24 cellular contexts compared by ENCODE assay signal in genomic region chr16:89159850-89160354, GRCh38. TPM values are rescaled to one million over a fixed set of nuclear protein-coding genes. Genes with fewer than 3 reads are reported as not detected.
A peak's percentile ranks its signal among the peaks of the same experiment; 100 is the strongest.
DNase-seq lines count a peak whose midpoint lies in the region; ATAC-seq, FAIRE-seq and TF ChIP-seq lines count a peak whose summit lies in the region.
"Had no signal": no experiment of that assay in that cellular context is flagged by ENCODE, and none has a peak within 500 bp of the region (broad histone marks: within the 10 kb centered on the region; RNA-seq: fewer than 3 reads in every experiment).

No MANE protein-coding gene starts in this region.

- H3K4me3 ChIP-seq in HepG2 (replicated peaks in 1 of 3; ENCODE audit: insufficient read depth in 1 of 3, low read depth in 2 of 3, low read length in 3 of 3) (peak overlapping the region in 1 of 3 experiments; percentile 11; a peak in 1 of 6 replicates), right lobe of liver (no peak overlapping the region), neuronal stem cell (ENCODE audit: low read length in 2 of 2) (peak overlapping the region in 1 of 2 donors; percentile 14), mesendoderm (ENCODE audit: low read length) (no peak overlapping the region)
- H3K4me3 ChIP-seq: A549, GM23338 had no signal

- H3K27ac Mint-ChIP-seq in central memory CD8-positive, alpha-beta T cell (ENCODE audit: low read depth): peak overlapping the region; percentile 64
- H3K27ac Mint-ChIP-seq: CD8-positive, alpha-beta T cell; GM23338; H9 had no signal

- 55% methylated on average over 10 of the region's 20 CpGs for WGBS in HepG2 (ENCODE audit: low lambda C conversion rate)
- WGBS in right lobe of liver (ENCODE audit: insufficient coverage, low coverage, low lambda C conversion rate, missing lambda C conversion rate): 83% methylated on average over 1 of the region's 20 CpGs
- no CpG with 5 or more reads among the region's 20 CpGs for WGBS in neuronal stem cell (ENCODE audit: extremely low coverage in 2 of 2, insufficient read length in 2 of 2, insufficient replicate concordance in 1 of 2), 2 donors
- WGBS in mesendoderm (ENCODE audit: extremely low coverage, insufficient coverage, low lambda C conversion rate): no CpG with 5 or more reads among the region's 20 CpGs

- H4K20me1 ChIP-seq in HepG2 (ENCODE audit: insufficient read depth, low read length): no peaks in the 10 kb centered on the region; the same call in 1 of the 2 replicates

- H3K27ac ChIP-seq in HepG2 (ENCODE audit: extremely low read length, insufficient read depth, low read length): no peak overlapping the region
- H3K27ac ChIP-seq in right lobe of liver: no peak overlapping the region
- no peak overlapping the region for H3K27ac ChIP-seq in neuronal stem cell (replicated peaks; ENCODE audit: low read length)
- no peak overlapping the region for H3K27ac ChIP-seq in mesendoderm (ENCODE audit: low read depth, low read length)
- H3K27ac ChIP-seq: A549, C4-2B had no signal

- H3K14ac ChIP-seq in neuronal stem cell (ENCODE audit: low read length): peak overlapping the region; percentile 92

- H3K79me1 ChIP-seq in neuronal stem cell (ENCODE audit: low read depth, low read length) (peaks cover 2% of the 10 kb centered on the region), mesendoderm (ENCODE audit: low read length) (no peaks in the 10 kb centered on the region)

- H2AK5ac ChIP-seq in neuronal stem cell (ENCODE audit: low read depth, low read length) (peak overlapping the region; percentile 94), mesendoderm (ENCODE audit: low read length) (no peak overlapping the region)

- H3K4ac ChIP-seq in neuronal stem cell (ENCODE audit: low read length): no peak overlapping the region
- no peak overlapping the region for H3K4ac ChIP-seq in mesendoderm (ENCODE audit: low read depth, low read length)

- no peak for DNase-seq in HepG2 (ENCODE audit: low spot score)
- DNase-seq in right lobe of liver: no peak
- DNase-seq in central memory CD8-positive, alpha-beta T cell (ENCODE audit: low spot score in 2 of 2): no peak
- DNase-seq in neuronal stem cell (ENCODE audit: low spot score): no peak
- no peak for DNase-seq in mesendoderm
- no peak for DNase-seq in NCI-H1436 (lab: John Stamatoyannopoulos, UW)
- DNase-seq: 8988T; ACHN; AML-193; BE2C; Caco-2; CD4-positive, CD25-positive, alpha-beta regulatory T cell; CD8-positive, alpha-beta T cell; DMS153; DND-41; H9 had no signal

- in situ Hi-C loops in HepG2 (cut with HindIII; ENCODE audit: extremely low pct_ligation_motif_present, low pct_unique_long_range_greater_than_20kb): no loop called here

- H3K4me2 ChIP-seq in HepG2 (ENCODE audit: low read depth, low read length): peak overlapping the region; percentile 26; the same call in 1 of the 2 replicates
- no peak overlapping the region for H3K4me2 ChIP-seq in neuronal stem cell (ENCODE audit: insufficient read depth, low read length, poor library complexity, severe bottlenecking)
- no peak overlapping the region for H3K4me2 ChIP-seq in mesendoderm (ENCODE audit: low read length)
- H3K4me2 ChIP-seq: A549, GM23338 had no signal

- no peak overlapping the region for H4K91ac ChIP-seq in neuronal stem cell (ENCODE audit: low read depth, low read length, poor library complexity)

- no peak overlapping the region for H2BK120ac ChIP-seq in neuronal stem cell (ENCODE audit: low read depth, low read length)
- H2BK120ac ChIP-seq in mesendoderm (ENCODE audit: low read depth, low read length): no peak overlapping the region

- H3K9ac ChIP-seq in HepG2 (ENCODE audit: insufficient read depth, low read depth, low read length) (no peak overlapping the region), neuronal stem cell (ENCODE audit: low read depth, low read length, poor library complexity) (no peak overlapping the region), mesendoderm (ENCODE audit: low read length) (no peak overlapping the region)

- H3K36me3 Mint-ChIP-seq in central memory CD8-positive, alpha-beta T cell (ENCODE audit: insufficient read depth): peaks cover 8% of the 10 kb centered on the region
- H3K36me3 Mint-ChIP-seq: CD4-positive, CD25-positive, alpha-beta regulatory T cell; CD8-positive, alpha-beta T cell had no signal

- no peaks in the 10 kb centered on the region for H3K79me2 ChIP-seq in HepG2 (ENCODE audit: insufficient read depth, low read length)
- no peaks in the 10 kb centered on the region for H3K79me2 ChIP-seq in mesendoderm (ENCODE audit: control insufficient read depth, insufficient read depth, low read length)

- H4K8ac ChIP-seq in neuronal stem cell (ENCODE audit: low read depth, low read length) (peak overlapping the region; percentile 78), mesendoderm (ENCODE audit: low read depth, low read length) (no peak overlapping the region)

- H3K23ac ChIP-seq in neuronal stem cell (ENCODE audit: low read depth, low read length, poor library complexity): peak overlapping the region; percentile 61
- no peak overlapping the region for H3K23ac ChIP-seq in mesendoderm (ENCODE audit: low read length)

- H3K27me3 ChIP-seq in HepG2 (ENCODE audit: control insufficient read depth in 1 of 2, insufficient read depth in 2 of 2, low read length in 2 of 2) (peaks cover 24 to 75% of the 10 kb centered on the region in 2 experiments), right lobe of liver (no peaks in the 10 kb centered on the region), neuronal stem cell (ENCODE audit: control insufficient read depth in 3 of 3, insufficient read depth in 3 of 3, low read depth in 1 of 3, low read length in 3 of 3) (peaks cover 0 to 2% (median 2%) of the 10 kb centered on the region in 3 experiments), mesendoderm (ENCODE audit: insufficient read depth, low read length, poor library complexity) (no peaks in the 10 kb centered on the region)

- H3K4me1 ChIP-seq in HepG2 (ENCODE audit: insufficient read depth, low read length) (peaks cover 68% of the 10 kb centered on the region), right lobe of liver (no peaks in the 10 kb centered on the region), neuronal stem cell (ENCODE audit: control insufficient read depth in 2 of 2, insufficient read depth in 1 of 2, low read depth in 1 of 2, low read length in 2 of 2) (peaks cover 3 to 4% of the 10 kb centered on the region in 2 donors), mesendoderm (ENCODE audit: control insufficient read depth, low read depth, low read length) (no peaks in the 10 kb centered on the region)
- H3K4me1 ChIP-seq: A549, Caco-2 had no signal

- no peaks in the 10 kb centered on the region for H3K9me3 Mint-ChIP-seq in central memory CD8-positive, alpha-beta T cell
- H3K9me3 Mint-ChIP-seq: CD4-positive, CD25-positive, alpha-beta regulatory T cell; CD8-positive, alpha-beta T cell had no signal

- peak overlapping the region; percentile 87 for H2BK15ac ChIP-seq in neuronal stem cell (ENCODE audit: low read length)
- H2BK15ac ChIP-seq in mesendoderm (replicated peaks; ENCODE audit: low read depth): no peak overlapping the region

- no peaks in the 10 kb centered on the region for H3K27me3 Mint-ChIP-seq in central memory CD8-positive, alpha-beta T cell
- H3K27me3 Mint-ChIP-seq: CD4-positive, CD25-positive, alpha-beta regulatory T cell had no signal

- no peaks in the 10 kb centered on the region for H3K4me1 Mint-ChIP-seq in central memory CD8-positive, alpha-beta T cell
- H3K4me1 Mint-ChIP-seq: GM23338, H9 had no signal

- no peak for ATAC-seq in HepG2
- ATAC-seq in right lobe of liver: no peak
- no peak for ATAC-seq in central memory CD8-positive, alpha-beta T cell (replicated peaks; ENCODE audit: extremely low read depth, poor library complexity, severe bottlenecking)
- ATAC-seq: A549; CD8-positive, alpha-beta T cell; GM23338; HCT116 had no signal

- peak overlapping the region; percentile 46 for H2BK5ac ChIP-seq in neuronal stem cell (ENCODE audit: low read length)
- H2BK5ac ChIP-seq in mesendoderm (ENCODE audit: low read length): no peak overlapping the region

- no peak overlapping the region for H4K5ac ChIP-seq in mesendoderm (ENCODE audit: low read length)

- no peak for TF ChIP-seq POLR2A in HepG2 (IDR thresholded peaks at IDR 0.05; ENCODE audit: insufficient read depth in 1 of 2, low read depth in 2 of 2, low read length in 2 of 2)
- TF ChIP-seq POLR2A in right lobe of liver (IDR thresholded peaks at IDR 0.05): no peak

- H2BK12ac ChIP-seq in neuronal stem cell (ENCODE audit: low read length): no peak overlapping the region

- H3K9me3 ChIP-seq in HepG2 (ENCODE audit: low read length) (no peaks in the 10 kb centered on the region), right lobe of liver (no peaks in the 10 kb centered on the region), neuronal stem cell (replicated peaks in 1 of 2; ENCODE audit: control insufficient read depth in 2 of 2, insufficient read depth in 1 of 2, low read depth in 1 of 2, low read length in 2 of 2) (peaks cover 3 to 12% of the 10 kb centered on the region in 2 donors)
- H3K9me3 ChIP-seq: BE2C, Caco-2 had no signal

- H3K36me3 ChIP-seq in HepG2 (replicated peaks in 1 of 2; ENCODE audit: control insufficient read depth in 1 of 2, insufficient read depth in 2 of 2, low read length in 2 of 2) (no peaks in the 10 kb centered on the region), right lobe of liver (no peaks in the 10 kb centered on the region), neuronal stem cell (replicated peaks in 1 of 2; ENCODE audit: control insufficient read depth in 2 of 2, insufficient read depth in 2 of 2, low read length in 2 of 2) (no peaks in the 10 kb centered on the region), mesendoderm (ENCODE audit: control insufficient read depth, insufficient read depth, low read length) (no peaks in the 10 kb centered on the region)
- H3K36me3 ChIP-seq: BE2C had no signal

- H3K18ac ChIP-seq in neuronal stem cell (ENCODE audit: low read length) (peak overlapping the region; percentile 77), mesendoderm (ENCODE audit: low read length) (no peak overlapping the region)

- no peak for TF ChIP-seq EP300 in HepG2 (IDR thresholded peaks at IDR 0.05; ENCODE audit: low read depth in 2 of 2, low read length in 2 of 2)
- TF ChIP-seq EP300 in HepG2 (CRISPR knock-in tag; IDR thresholded peaks at IDR 0.05; ENCODE audit: borderline replicate concordance): no peak

- H3K56ac ChIP-seq in mesendoderm (ENCODE audit: low read length): no peak overlapping the region

- no TSS peak for BruUV-seq in HepG2 (replicated peaks; lab: Mats Ljungman, UMichigan)

- CTCF ChIA-PET in HepG2 (lab: Yijun Ruan, JAX; ENCODE audit: low intra/inter-chr PET ratio, low total read pairs): no interaction called here

- H2AFZ ChIP-seq in HepG2 (ENCODE audit: low read length) (no peak overlapping the region), neuronal stem cell (ENCODE audit: low read length) (no peak overlapping the region)
- H2AFZ ChIP-seq: GM23338 had no signal

- POLR2A ChIA-PET in HepG2 (lab: Yijun Ruan, JAX): interaction anchor here (1.3 kb wide), 1 partner anchor 58 kb away, joined by 5 read pairs; the partner anchor contains the start of gene ZNF778

- TF ChIP-seq CTCF in HepG2 (CRISPR knock-in tag; IDR thresholded peaks at IDR 0.05) (no peak), right lobe of liver (IDR thresholded peaks at IDR 0.05) (no peak)

- no peak overlapping the region for H3K4me3 Mint-ChIP-seq in central memory CD8-positive, alpha-beta T cell
- H3K4me3 Mint-ChIP-seq: CD4-positive, CD25-positive, alpha-beta regulatory T cell; CD8-positive, alpha-beta T cell; GM23338; H9 had no signal

- 0 out of 2 replicates have a peak, but pooled peaks have one; percentile 5 for TF ChIP-seq RAD21 in HepG2 (CRISPR knock-in tag; IDR thresholded peaks at IDR 0.05)

- FAIRE-seq in HepG2 (lab: Jason Lieb, UNC): no peak
- FAIRE-seq: A549, G401.6, GM12892, GM19239 had no signal

- intact Hi-C loops in HepG2 (cut with micrococcal nuclease; ENCODE audit: unreplicated experiment) (no loop called here), right lobe of liver (cut with DNase I) (loop anchor here in 1 of 2 donors (10.0 kb wide), 2 partner anchors 145 to 345 kb away; partner anchors contain the start of gene APRT)

RNA-seq across cellular contexts. Expression of gene CDH15, which starts 11.6 kb away (rescaled TPM):
- 1.4 and 2.2 TPM in 2 replicates for total RNA-seq in HepG2 (2016; rRNA removed; fragmentation: Illumina TruSeq; extraction: Trizol)
- 2.8 and 2.9 TPM in 2 replicates for total RNA-seq in HepG2 (2016; cell fraction: cytosol; rRNA removed; fragmentation: Illumina TruSeq; extraction: Trizol; ENCODE audit: low read depth)
- 1.4 and 2.2 TPM in 2 replicates for total RNA-seq in HepG2 (2016; cell fraction: insoluble cytoplasmic fraction; rRNA removed; fragmentation: Illumina TruSeq; extraction: Trizol)
- 3.6 and 3.7 TPM in 2 replicates for total RNA-seq in HepG2 (2016; cell fraction: membrane; rRNA removed; fragmentation: Illumina TruSeq; extraction: Trizol)
- total RNA-seq in HepG2 (2016; cell fraction: nucleus; rRNA removed; fragmentation: Illumina TruSeq; extraction: Trizol): 1.6 and 1.8 TPM in 2 replicates
- polyA plus RNA-seq in HepG2 (2011; rRNA removed): 0.69 and 0.74 TPM in 2 replicates
- polyA plus RNA-seq in HepG2 (2011; cell fraction: cytosol; rRNA removed): 0.37 and 1.2 TPM in 2 replicates
- polyA plus RNA-seq in HepG2 (2011; cell fraction: nucleus; rRNA removed): 1.6 and 2.1 TPM in 2 replicates
- polyA plus RNA-seq in HepG2 (2012): 0.61 and 0.90 TPM in 2 replicates
- 3.5 and 3.8 TPM in 2 replicates for polyA plus RNA-seq in HepG2 (2016; cell fraction: cytosol; fragmentation: Illumina TruSeq; extraction: Trizol; ENCODE audit: low read depth)
- polyA plus RNA-seq in HepG2 (2016; cell fraction: insoluble cytoplasmic fraction; fragmentation: Illumina TruSeq; extraction: Trizol; ENCODE audit: low read depth): 1.7 and 2.3 TPM in 2 replicates
- polyA plus RNA-seq in HepG2 (2016; cell fraction: membrane; fragmentation: Illumina TruSeq; extraction: Trizol; ENCODE audit: low read depth): 3.3 and 4.1 TPM in 2 replicates
- polyA plus RNA-seq in HepG2 (2016; cell fraction: nucleus; fragmentation: Illumina TruSeq; extraction: Trizol; ENCODE audit: insufficient read depth, low read depth): 3.3 and 3.4 TPM in 2 replicates
- 0.62 TPM in 1 of 2 replicates, not detected in the other for polyA minus RNA-seq in HepG2 (2011; rRNA and poly(A)+ RNA removed; ENCODE audit: low replicate concordance)
- polyA minus RNA-seq in HepG2 (2011; cell fraction: cytosol; rRNA and poly(A)+ RNA removed): 0.40 and 0.62 TPM in 2 replicates
- polyA minus RNA-seq in HepG2 (2011; cell fraction: nucleus; rRNA and poly(A)+ RNA removed): 0.39 TPM in 1 of 2 replicates, not detected in the other
- 1 to 10 TPM in 1 of 6 experiments, under 1 TPM in 4, not detected in 1; 0.12 to 3.3 (median 0.15) TPM for total RNA-seq in right lobe of liver
- 0.03 TPM for polyA plus RNA-seq in neuronal stem cell (2013, experiment 1 of 2)
- 0.03 TPM for polyA plus RNA-seq in neuronal stem cell (2013, experiment 2 of 2)
- polyA plus RNA-seq in mesendoderm (2013, experiment 1 of 2): 0.10 TPM
- polyA plus RNA-seq in mesendoderm (2013, experiment 2 of 2): 0.10 TPM
- total RNA-seq: Caco-2 had no signal
- polyA plus RNA-seq: CD4-positive, CD25-positive, alpha-beta regulatory T cell had no signal

RNA-seq across cellular contexts. Expression of gene SLC22A31, which starts 40.4 kb away (rescaled TPM):
- 20.6 and 83.3 TPM in 2 replicates for total RNA-seq in HepG2 (2016; rRNA removed; fragmentation: Illumina TruSeq; extraction: Trizol)
- total RNA-seq in HepG2 (2016; cell fraction: cytosol; rRNA removed; fragmentation: Illumina TruSeq; extraction: Trizol; ENCODE audit: low read depth): 22.4 and 22.9 TPM in 2 replicates
- 17.9 and 83.9 TPM in 2 replicates for total RNA-seq in HepG2 (2016; cell fraction: insoluble cytoplasmic fraction; rRNA removed; fragmentation: Illumina TruSeq; extraction: Trizol)
- total RNA-seq in HepG2 (2016; cell fraction: membrane; rRNA removed; fragmentation: Illumina TruSeq; extraction: Trizol): 38.1 and 39.2 TPM in 2 replicates
- total RNA-seq in HepG2 (2016; cell fraction: nucleus; rRNA removed; fragmentation: Illumina TruSeq; extraction: Trizol): 88.9 and 114 TPM in 2 replicates
- 67.3 and 98.2 TPM in 2 replicates for polyA plus RNA-seq in HepG2 (2011; rRNA removed)
- 27.2 and 52.1 TPM in 2 replicates for polyA plus RNA-seq in HepG2 (2011; cell fraction: cytosol; rRNA removed)
- 1,312 and 1,533 TPM in 2 replicates for polyA plus RNA-seq in HepG2 (2011; cell fraction: nucleus; rRNA removed)
- polyA plus RNA-seq in HepG2 (2012): 45.8 and 48.2 TPM in 2 replicates
- 27.4 and 28.3 TPM in 2 replicates for polyA plus RNA-seq in HepG2 (2016; cell fraction: cytosol; fragmentation: Illumina TruSeq; extraction: Trizol; ENCODE audit: low read depth)
- 23.8 and 26.1 TPM in 2 replicates for polyA plus RNA-seq in HepG2 (2016; cell fraction: insoluble cytoplasmic fraction; fragmentation: Illumina TruSeq; extraction: Trizol; ENCODE audit: low read depth)
- polyA plus RNA-seq in HepG2 (2016; cell fraction: membrane; fragmentation: Illumina TruSeq; extraction: Trizol; ENCODE audit: low read depth): 29.3 and 31.7 TPM in 2 replicates
- polyA plus RNA-seq in HepG2 (2016; cell fraction: nucleus; fragmentation: Illumina TruSeq; extraction: Trizol; ENCODE audit: insufficient read depth, low read depth): 322 and 325 TPM in 2 replicates
- 51.6 TPM in 1 of 2 replicates, not detected in the other for polyA minus RNA-seq in HepG2 (2011; rRNA and poly(A)+ RNA removed; ENCODE audit: low replicate concordance)
- polyA minus RNA-seq in HepG2 (2011; cell fraction: cytosol; rRNA and poly(A)+ RNA removed): 17.1 and 21.0 TPM in 2 replicates
- polyA minus RNA-seq in HepG2 (2011; cell fraction: nucleus; rRNA and poly(A)+ RNA removed): 89.4 and 90.8 TPM in 2 replicates
- total RNA-seq in right lobe of liver: 10 to 100 TPM in 2 of 6 experiments, 1 to 10 TPM in 1, under 1 TPM in 1, not detected in 2; 0.19 to 19.3 (median 6.8) TPM
- polyA plus RNA-seq in neuronal stem cell (2013, experiment 1 of 2): 0.67 TPM
- 0.97 TPM for polyA plus RNA-seq in neuronal stem cell (2013, experiment 2 of 2)
- 2.1 TPM for polyA plus RNA-seq in mesendoderm (2013, experiment 1 of 2)
- 2.1 TPM for polyA plus RNA-seq in mesendoderm (2013, experiment 2 of 2)
- total RNA-seq: CD4-positive, CD25-positive, alpha-beta regulatory T cell; H4 had no signal

RNA-seq across cellular contexts. Expression of gene ZNF778, which starts 57.6 kb away (rescaled TPM):
- total RNA-seq in HepG2 (2016; rRNA removed; fragmentation: Illumina TruSeq; extraction: Trizol): 7.2 and 9.3 TPM in 2 replicates
- total RNA-seq in HepG2 (2016; cell fraction: cytosol; rRNA removed; fragmentation: Illumina TruSeq; extraction: Trizol; ENCODE audit: low read depth): 1.7 and 2.6 TPM in 2 replicates
- 6.1 and 8.3 TPM in 2 replicates for total RNA-seq in HepG2 (2016; cell fraction: insoluble cytoplasmic fraction; rRNA removed; fragmentation: Illumina TruSeq; extraction: Trizol)
- 2.7 and 3.9 TPM in 2 replicates for total RNA-seq in HepG2 (2016; cell fraction: membrane; rRNA removed; fragmentation: Illumina TruSeq; extraction: Trizol)
- 8.7 and 10.5 TPM in 2 replicates for total RNA-seq in HepG2 (2016; cell fraction: nucleus; rRNA removed; fragmentation: Illumina TruSeq; extraction: Trizol)
- 3.8 and 6.1 TPM in 2 replicates for polyA plus RNA-seq in HepG2 (2011; rRNA removed)
- polyA plus RNA-seq in HepG2 (2011; cell fraction: cytosol; rRNA removed): 1.8 and 2.1 TPM in 2 replicates
- 6.6 and 11.3 TPM in 2 replicates for polyA plus RNA-seq in HepG2 (2011; cell fraction: nucleus; rRNA removed)
- 2.4 and 3.0 TPM in 2 replicates for polyA plus RNA-seq in HepG2 (2012)
- polyA plus RNA-seq in HepG2 (2016; cell fraction: cytosol; fragmentation: Illumina TruSeq; extraction: Trizol; ENCODE audit: low read depth): 0.79 and 0.83 TPM in 2 replicates
- polyA plus RNA-seq in HepG2 (2016; cell fraction: insoluble cytoplasmic fraction; fragmentation: Illumina TruSeq; extraction: Trizol; ENCODE audit: low read depth): 4.6 and 6.1 TPM in 2 replicates
- polyA plus RNA-seq in HepG2 (2016; cell fraction: membrane; fragmentation: Illumina TruSeq; extraction: Trizol; ENCODE audit: low read depth): 0.61 and 1.7 TPM in 2 replicates
- 11.3 and 22.5 TPM in 2 replicates for polyA plus RNA-seq in HepG2 (2016; cell fraction: nucleus; fragmentation: Illumina TruSeq; extraction: Trizol; ENCODE audit: insufficient read depth, low read depth)
- 6.4 and 9.2 TPM in 2 replicates for polyA minus RNA-seq in HepG2 (2011; rRNA and poly(A)+ RNA removed; ENCODE audit: low replicate concordance)
- polyA minus RNA-seq in HepG2 (2011; cell fraction: cytosol; rRNA and poly(A)+ RNA removed): 4.0 and 6.1 TPM in 2 replicates
- polyA minus RNA-seq in HepG2 (2011; cell fraction: nucleus; rRNA and poly(A)+ RNA removed): 15.2 and 17.3 TPM in 2 replicates
- total RNA-seq in right lobe of liver: 10 to 100 TPM in 1 of 6 experiments, 1 to 10 TPM in 5; 2.3 to 11.2 (median 3.1) TPM
- 7.7 TPM for polyA plus RNA-seq in neuronal stem cell (2013, experiment 1 of 2)
- polyA plus RNA-seq in neuronal stem cell (2013, experiment 2 of 2): 8.7 TPM
- 11.0 TPM for polyA plus RNA-seq in mesendoderm (2013, experiment 1 of 2)
- 11.9 TPM for polyA plus RNA-seq in mesendoderm (2013, experiment 2 of 2)
